Comparison of ENCODE assay signal across 1 cellular context in the genomic region with DNA sequence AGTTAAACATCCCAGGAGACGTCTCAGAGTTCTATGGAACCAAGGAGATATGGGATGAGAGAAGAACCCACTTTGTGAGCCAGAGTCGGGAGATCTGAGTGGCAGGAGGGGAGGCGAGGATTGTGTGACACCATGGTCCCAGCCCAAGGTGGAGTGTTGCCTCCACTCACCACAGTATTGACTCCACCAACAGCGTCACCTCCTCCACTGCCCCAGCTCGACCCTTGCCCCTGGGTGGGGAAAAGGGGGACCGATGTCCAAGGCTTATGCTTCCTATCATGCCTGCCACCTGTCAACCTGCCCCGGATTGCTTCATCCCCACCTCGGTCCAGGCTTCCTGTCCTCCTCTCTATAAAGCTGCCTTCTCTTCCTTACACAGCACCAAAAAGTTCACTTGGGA.
A peak's percentile ranks its signal among the peaks of the same experiment; 100 is the strongest.
TF ChIP-seq lines count a peak whose summit lies in the region.

No MANE protein-coding gene starts in this region.

TF ChIP-seq in H1, 55 proteins besides CTCF, POLR2A, EP300 and RAD21:
- TF ChIP-seq POLR2AphosphoS5 (IDR thresholded peaks at IDR 0.05; ENCODE audit: low read depth, low read length): peak; percentile 44; the same call in 1 of the 2 replicates
- TF ChIP-seq POU5F1 (IDR thresholded peaks at IDR 0.05; ENCODE audit: low read depth, low read length): no peak
